8 cellular contexts compared by ENCODE assay signal in the genomic region with DNA sequence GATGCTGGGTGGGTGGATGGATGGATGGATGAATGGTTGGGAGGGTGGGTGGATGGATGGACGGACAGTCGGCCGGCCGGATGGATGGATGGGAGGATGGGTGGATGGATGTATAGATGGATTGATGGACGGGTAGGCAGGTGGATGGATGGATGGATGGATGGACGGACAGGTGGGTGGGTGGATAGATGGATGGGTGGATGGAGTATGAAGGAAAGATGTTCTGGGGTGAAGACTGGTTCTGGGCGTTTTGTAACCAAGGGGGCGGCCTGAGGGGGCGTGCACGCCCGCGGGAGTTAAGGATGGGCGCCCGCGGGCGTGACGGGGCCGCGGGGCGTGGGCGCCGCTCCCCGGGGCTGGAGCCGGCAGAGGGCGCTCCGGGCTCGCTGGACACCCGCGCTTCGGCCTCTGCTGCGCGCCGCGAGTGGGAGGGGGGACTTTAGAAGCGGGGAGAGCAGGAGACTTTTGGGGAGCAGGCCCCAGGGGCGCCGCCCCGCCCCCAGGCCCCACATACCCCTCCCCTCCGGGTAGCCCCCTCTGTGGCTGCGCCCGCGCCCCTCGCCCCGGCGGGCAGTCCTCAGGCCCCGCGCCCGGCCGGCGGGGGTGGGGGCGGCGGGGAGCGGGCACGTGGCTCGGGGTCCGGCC. TPM values are rescaled to one million over a fixed set of nuclear protein-coding genes. Genes with fewer than 3 reads are reported as not detected.
DNase-seq lines count a peak whose midpoint lies in the region; ATAC-seq and TF ChIP-seq lines count a peak whose summit lies in the region.

A gene (plus strand): TSS at position 407 of the 645 bp plus-strand sequence. CDS start 405 bp downstream, outside the sequence.

- H2BK5ac ChIP-seq in mesendoderm (ENCODE audit: low read length), result no peak within 1 kb of the TSS

- peak; percentile 44; the same call in 1 of the 3 replicates for ATAC-seq in RWPE2 (ENCODE audit: low read depth)
- peak; percentile 36 for ATAC-seq in aorta (ENCODE audit: low FRiP score)
- ATAC-seq in HG03565 (IDR thresholded peaks at IDR 0.05; ENCODE audit: unreplicated experiment), result no peak

- intact Hi-C loops in aorta (cut with DNase I), result loop anchor here (5.0 to 10.0 kb wide), 2 partner anchors 214 to 217 kb away; a partner anchor contains a TSS

- H3K27ac ChIP-seq in RWPE2 (ENCODE audit: poor library complexity, severe bottlenecking) (no peak within 1 kb of the TSS), mesendoderm (ENCODE audit: low read depth, low read length) (no peak within 1 kb of the TSS), aorta (ENCODE audit: low read depth in 1 of 2, low read length in 2 of 2) (no peak within 1 kb of the TSS)

- no peak within 1 kb of the TSS for H4K8ac ChIP-seq in mesendoderm (ENCODE audit: low read depth, low read length)

- peak within 1 kb of the TSS; percentile 21 for H3K9ac ChIP-seq in mesendoderm (ENCODE audit: low read length)

- no peak within 1 kb of the TSS for H3K23ac ChIP-seq in mesendoderm (ENCODE audit: low read length)

- H2AK5ac ChIP-seq in mesendoderm (ENCODE audit: low read length), result no peak within 1 kb of the TSS

- no peak within 1 kb of the TSS for H3K4ac ChIP-seq in mesendoderm (ENCODE audit: low read depth, low read length)

- DNase-seq in AG04449 (ENCODE audit: low read depth, low spot score) (no peak), GM12864 (ENCODE audit: low read depth) (no peak), RWPE2 (ENCODE audit: low spot score) (no peak), endothelial cell (ENCODE audit: low spot score) (peak; percentile 66), mesendoderm (no peak), aorta (peak in 1 of 2 donors; percentile 60), inferior parietal cortex (ENCODE audit: extremely low spot score) (no peak)

- no peaks in the 10 kb centered on the region for H3K9me3 Mint-ChIP-seq in endothelial cell (ENCODE audit: unreplicated experiment)

- CTCF ChIA-PET in AG04449 (lab: Yijun Ruan, JAX), result no interaction called here

- peak within 1 kb of the TSS; percentile 6 for H3K18ac ChIP-seq in mesendoderm (ENCODE audit: low read length)

- whole genome bisulfite sequencing in mesendoderm (ENCODE audit: extremely low coverage, insufficient coverage, low lambda C conversion rate), result 100% methylated on average over 2 of the region's 56 CpGs
- whole genome bisulfite sequencing in aorta, 2 donors, result 7 to 12% methylated on average over 31 to 56 of the region's 56 CpGs

- peaks cover 20% of the 10 kb centered on the region for H3K27me3 Mint-ChIP-seq in endothelial cell (ENCODE audit: unreplicated experiment)

- TF ChIP-seq CTCF in AG04449 (IDR thresholded peaks at IDR 0.05; ENCODE audit: insufficient read depth, low read length, missing control alignments) (peak; percentile 58), GM12864 (IDR thresholded peaks at IDR 0.05; ENCODE audit: low read depth, low read length, missing control alignments) (peak; percentile 57), RWPE2 (IDR thresholded peaks at IDR 0.05; ENCODE audit: poor library complexity, severe bottlenecking) (peak; percentile 79), endothelial cell (IDR thresholded peaks at IDR 0.05; ENCODE audit: unreplicated experiment) (peak; percentile 45)

- POLR2A ChIA-PET in AG04449 (lab: Yijun Ruan, JAX), result no interaction called here

- H3K4me1 ChIP-seq in RWPE2 (ENCODE audit: insufficient read depth, poor library complexity, severe bottlenecking), result no peaks in the 10 kb centered on the region
- no peaks in the 10 kb centered on the region for H3K4me1 ChIP-seq in mesendoderm (ENCODE audit: control insufficient read depth, low read depth, low read length)
- no peaks in the 10 kb centered on the region for H3K4me1 ChIP-seq in aorta (ENCODE audit: control insufficient read depth in 1 of 2, insufficient read depth in 2 of 2, low read length in 2 of 2)

- peaks cover 3% of the 10 kb centered on the region for H3K4me1 Mint-ChIP-seq in endothelial cell (ENCODE audit: unreplicated experiment)

- H4K5ac ChIP-seq in mesendoderm (ENCODE audit: low read length), result no peak within 1 kb of the TSS

- H3K9me3 ChIP-seq in RWPE2 (ENCODE audit: severe bottlenecking) (no peaks in the 10 kb centered on the region), aorta (ENCODE audit: control insufficient read depth, low read length) (no peaks in the 10 kb centered on the region)

- H3K4me3 Mint-ChIP-seq in endothelial cell (ENCODE audit: unreplicated experiment), result peak within 1 kb of the TSS; percentile 89

- no peak within 1 kb of the TSS for H3K27ac Mint-ChIP-seq in endothelial cell (ENCODE audit: unreplicated experiment)

- H3K4me3 ChIP-seq in AG04449 (ENCODE audit: low read depth, low read length) (peak within 1 kb of the TSS; percentile 42), GM12864 (ENCODE audit: low read depth, low read length) (no peak within 1 kb of the TSS), RWPE2 (ENCODE audit: severe bottlenecking) (peak within 1 kb of the TSS; percentile 24), mesendoderm (ENCODE audit: low read length) (no peak within 1 kb of the TSS), aorta (ENCODE audit: low read length in 2 of 2) (peak within 1 kb of the TSS; percentile 39 to 55)

- H3K56ac ChIP-seq in mesendoderm (ENCODE audit: low read length), result peak within 1 kb of the TSS; percentile 56

- no peaks in the 10 kb centered on the region for H3K36me3 ChIP-seq in RWPE2 (ENCODE audit: low read depth)
- H3K36me3 ChIP-seq in mesendoderm (ENCODE audit: control insufficient read depth, insufficient read depth, low read length), result no peaks in the 10 kb centered on the region
- peaks cover 0 to 2% of the 10 kb centered on the region in 2 donors for H3K36me3 ChIP-seq in aorta (ENCODE audit: control insufficient read depth in 1 of 2, insufficient read depth in 2 of 2, low read length in 1 of 2)

- no peaks in the 10 kb centered on the region for H3K79me2 ChIP-seq in mesendoderm (ENCODE audit: control insufficient read depth, insufficient read depth, low read length)

- peaks cover 5% of the 10 kb centered on the region for H3K27me3 ChIP-seq in RWPE2 (ENCODE audit: insufficient read depth, poor library complexity, severe bottlenecking)
- peaks cover 3% of the 10 kb centered on the region for H3K27me3 ChIP-seq in mesendoderm (ENCODE audit: insufficient read depth, low read length, poor library complexity)
- H3K27me3 ChIP-seq in aorta (ENCODE audit: control insufficient read depth in 1 of 2, insufficient read depth in 2 of 2, low read length in 1 of 2), result no peaks in the 10 kb centered on the region

- H3K4me2 ChIP-seq in mesendoderm (ENCODE audit: low read length), result peak within 1 kb of the TSS; percentile 29

- no peaks in the 10 kb centered on the region for H3K79me1 ChIP-seq in mesendoderm (ENCODE audit: low read length)

- H3K36me3 Mint-ChIP-seq in endothelial cell (ENCODE audit: low read depth, unreplicated experiment), result no peaks in the 10 kb centered on the region

- H2BK120ac ChIP-seq in mesendoderm (ENCODE audit: low read depth, low read length), result no peak within 1 kb of the TSS

- H2BK15ac ChIP-seq in mesendoderm (replicated peaks; ENCODE audit: low read depth), result no peak within 1 kb of the TSS

RNA-seq across cellular contexts. Expression of the gene that starts here (rescaled TPM):
- total RNA-seq in endothelial cell (ENCODE audit: unreplicated experiment) (1.2 TPM), aorta (under 1 TPM; 0.23 to 0.75 TPM)
- 0.53 TPM for polyA plus RNA-seq in mesendoderm (2013, experiment 1 of 2)
- polyA plus RNA-seq in mesendoderm (2013, experiment 2 of 2), result 0.76 TPM
- polyA plus RNA-seq in aorta, result not detected

Comparison
In these comparisons a context has a peak if more than half of its experiments do, and no peak if none do; other contexts are left out.
1. Peak in ATAC-seq and H3K4me3 ChIP-seq in aorta; RNA of the gene not detected or under 1 TPM.
2. H3K4me3 ChIP-seq: peak in AG04449 (single experiment) and RWPE2 (single experiment); none in GM12864 (single experiment) and mesendoderm (single experiment).
3. Peak in every context shown above with its lines, with median percentiles within 50 percentile points of each other: CTCF ChIP-seq.